Comparison of ENCODE assay signal across 1 cellular context in genomic region chr9:91802391-91802790, GRCh38.
TF ChIP-seq lines count a peak whose summit lies in the region.

No MANE protein-coding gene starts in this region.

TF ChIP-seq in IMR-90, 13 proteins besides CTCF, POLR2A, EP300 and RAD21 (continued from another document):
- TF ChIP-seq USF2 (IDR thresholded peaks at IDR 0.05; ENCODE audit: low read depth, low read length) (no peak), NFE2L2 (IDR thresholded peaks at IDR 0.05; ENCODE audit: low read depth, low read length) (no peak), RFX5 (IDR thresholded peaks at IDR 0.05; ENCODE audit: low read depth, low read length) (no peak), RCOR1 (IDR thresholded peaks at IDR 0.05; ENCODE audit: insufficient replicate concordance, low read length) (no peak), SMC3 (IDR thresholded peaks at IDR 0.05; ENCODE audit: low read depth, low read length) (no peak), CHD1 (IDR thresholded peaks at IDR 0.05; ENCODE audit: low read depth, low read length) (no peak), MAZ (IDR thresholded peaks at IDR 0.05; ENCODE audit: borderline replicate concordance, low read depth, low read length) (no peak), CEBPB (IDR thresholded peaks at IDR 0.05; ENCODE audit: low read depth, low read length) (no peak)
